8 cellular contexts compared by ENCODE assay signal in the genomic region with DNA sequence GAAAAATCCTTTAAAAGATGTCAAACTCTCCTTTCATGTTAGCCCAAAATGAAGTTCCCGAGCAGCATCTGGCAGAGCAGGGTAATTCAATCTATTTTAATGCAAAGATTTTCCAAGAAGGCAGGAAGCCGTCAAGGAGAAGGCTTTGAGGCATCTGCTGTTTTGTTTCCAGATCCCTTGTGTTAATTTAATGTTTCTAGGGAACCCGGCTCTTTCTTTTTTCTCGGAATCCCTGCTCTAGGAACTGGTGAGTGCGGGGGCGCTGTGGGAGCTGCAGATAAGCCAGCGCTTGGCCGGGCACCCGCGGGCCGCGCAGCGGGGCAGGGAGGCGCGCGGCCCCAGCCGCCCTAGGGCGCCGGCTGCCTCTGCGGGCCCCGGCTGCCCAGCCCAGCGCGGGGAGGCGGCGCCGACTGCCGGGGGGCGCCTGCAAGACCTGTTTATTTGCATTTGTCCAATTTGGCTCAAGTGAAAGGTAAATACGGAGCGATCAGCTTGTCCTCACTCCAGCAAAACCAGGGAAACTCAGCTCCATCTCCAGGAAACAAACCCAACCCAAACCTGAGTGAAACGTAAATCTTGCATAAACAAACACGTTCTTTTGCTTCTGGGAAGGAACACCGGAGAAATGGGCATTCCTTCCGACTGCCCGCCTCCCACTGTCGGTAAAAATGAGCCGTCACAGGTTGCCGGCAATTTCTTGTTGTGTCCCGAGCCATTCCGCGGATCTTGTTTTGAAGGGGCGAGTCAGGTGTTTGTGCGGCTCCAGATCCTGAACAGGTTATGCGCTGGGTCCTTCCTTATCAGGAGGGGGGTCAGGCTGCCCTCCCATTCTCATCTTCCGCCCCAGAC.
DNase-seq lines count a peak whose midpoint lies in the region; ATAC-seq, FAIRE-seq and TF ChIP-seq lines count a peak whose summit lies in the region.

No MANE protein-coding gene starts in this region.

- FAIRE-seq in A549 (lab: Jason Lieb, UNC): no peak

- H3K9me3 ChIP-seq in A549 (no peaks in the 10 kb centered on the region), duodenal mucosa (ENCODE audit: control insufficient read depth in 1 of 2, low read length in 2 of 2) (no peaks in the 10 kb centered on the region), liver (ENCODE audit: control insufficient read depth in 4 of 4, low read length in 3 of 4) (no peaks in the 10 kb centered on the region)

- no peak for TF ChIP-seq EP300 in A549 (IDR thresholded peaks at IDR 0.05)

- CTCF ChIA-PET in A549 (lab: Yijun Ruan, JAX): interaction anchor here (0.6 to 7.5 kb wide), 37 partner anchors 10 to 505 kb away, joined by 3 to 91 read pairs (median 5); partner anchors contain the start of genes MRPL42 and SOCS2

- POLR2A ChIA-PET in A549 (lab: Yijun Ruan, JAX): interaction anchor here (2.0 to 2.2 kb wide), 2 partner anchors 65 to 173 kb away, joined by 7 to 10 read pairs; partner anchors contain the start of gene CRADD

- H3K9ac ChIP-seq in duodenal mucosa (ENCODE audit: low read depth in 1 of 2, low read length in 2 of 2): peak overlapping the region; percentile 85 to 88
- peak overlapping the region; percentile 87 to 98 for H3K9ac ChIP-seq in liver (ENCODE audit: low read depth in 1 of 2, low read length in 2 of 2)

- H3K4me2 ChIP-seq in A549: peak overlapping the region; percentile 86

- TF ChIP-seq RAD21 in A549 (conservative IDR thresholded peaks at IDR 0.05 in 1 of 2, IDR thresholded peaks at IDR 0.05 in 1 of 2): peak; percentile 36 to 80
- peak; percentile 56 to 73 for TF ChIP-seq RAD21 in liver (IDR thresholded peaks at IDR 0.05)

- H3K4me1 ChIP-seq in A549 (peaks cover 21% of the 10 kb centered on the region), duodenal mucosa (ENCODE audit: control insufficient read depth in 1 of 2, insufficient read depth in 2 of 2, low read length in 2 of 2) (peaks cover 10 to 22% of the 10 kb centered on the region in 2 donors), liver (ENCODE audit: control insufficient read depth in 4 of 4, insufficient read depth in 4 of 4, low read length in 3 of 4) (peaks cover 1 to 40% (median 21%) of the 10 kb centered on the region in 4 donors)

- WGBS in A549 (ENCODE audit: missing lambda C conversion rate): 2% methylated on average over 30 of the region's 45 CpGs
- under 1% methylated on average over 45 of the region's 45 CpGs for WGBS in liver

- TF ChIP-seq CTCF in A549 (IDR thresholded peaks at IDR 0.05): peak; percentile 88
- peak; percentile 41 for TF ChIP-seq CTCF in liver (IDR thresholded peaks at IDR 0.05; ENCODE audit: low read depth, low read length, missing input control)

- H3K27me3 ChIP-seq in duodenal mucosa (ENCODE audit: control insufficient read depth in 1 of 2, insufficient read depth in 2 of 2, low read length in 2 of 2) (no peaks in the 10 kb centered on the region), liver (ENCODE audit: control insufficient read depth in 4 of 4, insufficient read depth in 4 of 4, low read length in 3 of 4) (no peaks in the 10 kb centered on the region)

- peak overlapping the region; percentile 73 to 87 for H3K27ac ChIP-seq in A549
- H3K27ac ChIP-seq in duodenal mucosa (ENCODE audit: low read depth, low read length): peak overlapping the region; percentile 77
- H3K27ac ChIP-seq in liver (ENCODE audit: low read depth in 1 of 2, low read length in 2 of 2): peak overlapping the region; percentile 92 to 94

- no peak for TF ChIP-seq POLR2A in A549 (IDR thresholded peaks at IDR 0.05; ENCODE audit: low read length)

- DNase-seq in A549 (ENCODE audit: low read depth in 1 of 2, low spot score in 1 of 2) (peak; percentile 71 to 81), NCI-H345 (lab: John Stamatoyannopoulos, UW) (peak; percentile 66)
- DNase-seq in activated CD4-positive, alpha-beta T cell treated with anti-CD3 and anti-CD28 coated beads, Interleukin-2, amount 50 U/mL, for 48 hours: peak; percentile 63 to 74
- peak; percentile 52 for DNase-seq in stimulated activated CD4-positive, alpha-beta T cell treated with anti-CD3 and anti-CD28 coated beads, Interleukin-4, amount 100 ng/mL, for 1 hour

- no peaks in the 10 kb centered on the region for H3K36me3 ChIP-seq in duodenal mucosa (ENCODE audit: control insufficient read depth in 1 of 2, insufficient read depth in 2 of 2, low read length in 2 of 2)
- H3K36me3 ChIP-seq in liver (ENCODE audit: control insufficient read depth in 4 of 4, insufficient read depth in 3 of 4, low read depth in 1 of 4, low read length in 3 of 4): no peaks in the 10 kb centered on the region

- ATAC-seq in A549 (peak; percentile 98), GM18511 (IDR thresholded peaks at IDR 0.05; ENCODE audit: unreplicated experiment) (peak; percentile 96), HG03066 (IDR thresholded peaks at IDR 0.05; ENCODE audit: low read depth, unreplicated experiment) (peak; percentile 87)

- H3K4me3 ChIP-seq in A549: peak overlapping the region; percentile 59
- H3K4me3 ChIP-seq in duodenal mucosa (ENCODE audit: low read depth in 1 of 2, low read length in 2 of 2): peak overlapping the region; percentile 86 to 97
- H3K4me3 ChIP-seq in liver (ENCODE audit: low read depth in 1 of 3, low read length in 3 of 3): peak overlapping the region; percentile 61 to 78 (median 78)

TF ChIP-seq in A549, 52 proteins besides CTCF, POLR2A, EP300 and RAD21:
- no peak for TF ChIP-seq RCOR1 (IDR thresholded peaks at IDR 0.05; ENCODE audit: low read depth, low read length)
- TF ChIP-seq SMC3 (IDR thresholded peaks at IDR 0.05): peak; percentile 83
- TF ChIP-seq, protein P1, sequence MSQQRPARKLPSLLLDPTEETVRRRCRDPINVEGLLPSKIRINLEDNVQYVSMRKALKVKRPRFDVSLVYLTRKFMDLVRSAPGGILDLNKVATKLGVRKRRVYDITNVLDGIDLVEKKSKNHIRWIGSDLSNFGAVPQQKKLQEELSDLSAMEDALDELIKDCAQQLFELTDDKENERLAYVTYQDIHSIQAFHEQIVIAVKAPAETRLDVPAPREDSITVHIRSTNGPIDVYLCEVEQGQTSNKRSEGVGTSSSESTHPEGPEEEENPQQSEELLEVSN (IDR thresholded peaks at IDR 0.05; ENCODE audit: borderline replicate concordance, low read depth): 0 out of 2 replicates have a peak, but pooled peaks have one; percentile 22
- TF ChIP-seq MAX (IDR thresholded peaks at IDR 0.05): peak; percentile 46; the same call in 1 of the 2 replicates
- TF ChIP-seq JUN (IDR thresholded peaks at IDR 0.05): 0 out of 5 replicates have a peak, but pooled peaks of 1 of the 2 experiments have one; percentile 24
- TF ChIP-seq RFX5 (IDR thresholded peaks at IDR 0.05): peak; percentile 64; the same call in 1 of the 2 replicates

TF ChIP-seq in liver, 16 proteins besides CTCF, POLR2A, EP300 and RAD21 (continues in another document):
- TF ChIP-seq, protein P2, sequence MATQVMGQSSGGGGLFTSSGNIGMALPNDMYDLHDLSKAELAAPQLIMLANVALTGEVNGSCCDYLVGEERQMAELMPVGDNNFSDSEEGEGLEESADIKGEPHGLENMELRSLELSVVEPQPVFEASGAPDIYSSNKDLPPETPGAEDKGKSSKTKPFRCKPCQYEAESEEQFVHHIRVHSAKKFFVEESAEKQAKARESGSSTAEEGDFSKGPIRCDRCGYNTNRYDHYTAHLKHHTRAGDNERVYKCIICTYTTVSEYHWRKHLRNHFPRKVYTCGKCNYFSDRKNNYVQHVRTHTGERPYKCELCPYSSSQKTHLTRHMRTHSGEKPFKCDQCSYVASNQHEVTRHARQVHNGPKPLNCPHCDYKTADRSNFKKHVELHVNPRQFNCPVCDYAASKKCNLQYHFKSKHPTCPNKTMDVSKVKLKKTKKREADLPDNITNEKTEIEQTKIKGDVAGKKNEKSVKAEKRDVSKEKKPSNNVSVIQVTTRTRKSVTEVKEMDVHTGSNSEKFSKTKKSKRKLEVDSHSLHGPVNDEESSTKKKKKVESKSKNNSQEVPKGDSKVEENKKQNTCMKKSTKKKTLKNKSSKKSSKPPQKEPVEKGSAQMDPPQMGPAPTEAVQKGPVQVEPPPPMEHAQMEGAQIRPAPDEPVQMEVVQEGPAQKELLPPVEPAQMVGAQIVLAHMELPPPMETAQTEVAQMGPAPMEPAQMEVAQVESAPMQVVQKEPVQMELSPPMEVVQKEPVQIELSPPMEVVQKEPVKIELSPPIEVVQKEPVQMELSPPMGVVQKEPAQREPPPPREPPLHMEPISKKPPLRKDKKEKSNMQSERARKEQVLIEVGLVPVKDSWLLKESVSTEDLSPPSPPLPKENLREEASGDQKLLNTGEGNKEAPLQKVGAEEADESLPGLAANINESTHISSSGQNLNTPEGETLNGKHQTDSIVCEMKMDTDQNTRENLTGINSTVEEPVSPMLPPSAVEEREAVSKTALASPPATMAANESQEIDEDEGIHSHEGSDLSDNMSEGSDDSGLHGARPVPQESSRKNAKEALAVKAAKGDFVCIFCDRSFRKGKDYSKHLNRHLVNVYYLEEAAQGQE (IDR thresholded peaks at IDR 0.05): peak; percentile 45
- TF ChIP-seq HNF4A (conservative IDR thresholded peaks at IDR 0.05) (peak in 1 of 2 donors; percentile 33), FOXA2 (IDR thresholded peaks at IDR 0.05) (peak; percentile 82), ZBTB33 (IDR thresholded peaks at IDR 0.05) (peak; percentile 24), NR2F2 (IDR thresholded peaks at IDR 0.05) (no peak), GABPA (IDR thresholded peaks at IDR 0.05 in 1 of 2, conservative IDR thresholded peaks at IDR 0.05 in 1 of 2) (no peak), HNF4G (IDR thresholded peaks at IDR 0.05) (no peak), SP1 (IDR thresholded peaks at IDR 0.05) (peak; percentile 30), TAF1 (conservative IDR thresholded peaks at IDR 0.05) (peak; percentile 74), MAX (IDR thresholded peaks at IDR 0.05) (peak; percentile 24), RXRA (IDR thresholded peaks at IDR 0.05) (peak; percentile 32 to 64)

Comparison
In these comparisons a context has a peak if more than half of its experiments do, and no peak if none do; other contexts are left out.
1. Peak in every context shown above with its lines: DNase-seq, ATAC-seq, H3K4me3 ChIP-seq and H3K27ac ChIP-seq.